In genomic region chr5:10724799-10725507, GRCh38 we compare ENCODE assay signal across 10 cellular contexts. TPM values are rescaled to one million over a fixed set of nuclear protein-coding genes. Genes with fewer than 3 reads are reported as not detected.
DNase-seq lines count a peak whose midpoint lies in the region; ATAC-seq and TF ChIP-seq lines count a peak whose summit lies in the region.
"Had no signal": no experiment of that assay in that cellular context is flagged by ENCODE, and none has a peak within 500 bp of the region (broad histone marks: within the 10 kb centered on the region; RNA-seq: fewer than 3 reads in every experiment).

No MANE protein-coding gene starts in this region.

- H3K36me3 ChIP-seq in RWPE2 (ENCODE audit: low read depth) = peaks cover 38% of the 10 kb centered on the region

- no peaks in the 10 kb centered on the region for H3K9me3 Mint-ChIP-seq in activated naive CD4-positive, alpha-beta T cell treated with anti-CD3 and anti-CD28 coated beads, Interleukin-2, amount 50 U/mL, for 72 hours
- H3K9me3 Mint-ChIP-seq: immature natural killer cell; T-helper 1 cell treated with Interleukin-12 subunit alpha and Interleukin-12 subunit beta and Interleukin-4 antibody, amounts not matched to agents 30 μg/mL and 1 μg/mL, for 36 hours had no signal

- no peak overlapping the region for H3K27ac Mint-ChIP-seq in activated naive CD4-positive, alpha-beta T cell treated with anti-CD3 and anti-CD28 coated beads, Interleukin-2, amount 50 U/mL, for 72 hours
- H3K27ac Mint-ChIP-seq: immature natural killer cell; T-helper 1 cell treated with Interleukin-12 subunit alpha and Interleukin-12 subunit beta and Interleukin-4 antibody, amounts not matched to agents 30 μg/mL and 1 μg/mL, for 36 hours had no signal

- DNase-seq in GM12864 (ENCODE audit: low read depth) (no peak), RWPE2 (ENCODE audit: low spot score) (no peak), fibroblast of villous mesenchyme (ENCODE audit: low read depth) (peak; percentile 89), renal cortical epithelial cell (ENCODE audit: low read depth) (peak; percentile 83)
- DNase-seq in activated naive CD4-positive, alpha-beta T cell treated with anti-CD3 and anti-CD28 coated beads, Interleukin-2, amount 50 U/mL, for 72 hours (ENCODE audit: low spot score in 2 of 2) = no peak
- DNase-seq: immature natural killer cell had no signal

- peaks cover 5 to 13% of the 10 kb centered on the region in 2 donors for H3K36me3 Mint-ChIP-seq in activated naive CD4-positive, alpha-beta T cell treated with anti-CD3 and anti-CD28 coated beads, Interleukin-2, amount 50 U/mL, for 72 hours

- peak overlapping the region; percentile 95 for H3K27ac ChIP-seq in RWPE2 (ENCODE audit: poor library complexity, severe bottlenecking)

- ATAC-seq in RWPE2 (ENCODE audit: low read depth) = peak; percentile 72
- ATAC-seq in activated naive CD4-positive, alpha-beta T cell treated with anti-CD3 and anti-CD28 coated beads, Interleukin-2, amount 50 U/mL, for 72 hours = no peak
- no peak for ATAC-seq in GM21528 (IDR thresholded peaks at IDR 0.05; ENCODE audit: low FRiP score, unreplicated experiment)
- no peak for ATAC-seq in HG03095 (IDR thresholded peaks at IDR 0.05; ENCODE audit: unreplicated experiment)
- no peak for ATAC-seq in GM21723 (IDR thresholded peaks at IDR 0.05; ENCODE audit: unreplicated experiment)

- no peaks in the 10 kb centered on the region for H3K9me3 ChIP-seq in RWPE2 (ENCODE audit: severe bottlenecking)

- no peaks in the 10 kb centered on the region for H3K27me3 ChIP-seq in RWPE2 (ENCODE audit: insufficient read depth, poor library complexity, severe bottlenecking)

- H3K4me1 ChIP-seq in RWPE2 (ENCODE audit: insufficient read depth, poor library complexity, severe bottlenecking) = peaks cover 48% of the 10 kb centered on the region

- TF ChIP-seq CTCF in GM12864 (IDR thresholded peaks at IDR 0.05; ENCODE audit: low read depth, low read length, missing control alignments) (peak; percentile 18), RWPE2 (IDR thresholded peaks at IDR 0.05; ENCODE audit: poor library complexity, severe bottlenecking) (peak; percentile 65), fibroblast of villous mesenchyme (IDR thresholded peaks at IDR 0.05; ENCODE audit: insufficient read depth, low read depth, low read length) (peak; percentile 35)

- H3K4me3 ChIP-seq in GM12864 (ENCODE audit: low read depth, low read length) (no peak overlapping the region), RWPE2 (ENCODE audit: severe bottlenecking) (no peak overlapping the region), fibroblast of villous mesenchyme (ENCODE audit: low read depth, low read length) (peak overlapping the region; percentile 35)

RNA-seq across cellular contexts. Expression of gene DAP, which starts 36.1 kb away (rescaled TPM):
- 43.2 TPM in 2 replicates for total RNA-seq in fibroblast of villous mesenchyme
- total RNA-seq in renal cortical epithelial cell = 42.0 and 88.9 TPM in 2 replicates
- 10 to 100 TPM; 21.9 to 37.7 TPM for total RNA-seq in activated naive CD4-positive, alpha-beta T cell treated with anti-CD3 and anti-CD28 coated beads, Interleukin-2, amount 50 U/mL, for 72 hours

Comparison
In these comparisons a context has a peak if more than half of its experiments do, and no peak if none do; other contexts are left out.
1. DNase-seq: peak in fibroblast of villous mesenchyme (single experiment) and renal cortical epithelial cell (single experiment); none in GM12864 (single experiment), RWPE2 (single experiment) and activated naive CD4-positive, alpha-beta T cell treated with anti-CD3 and anti-CD28 coated beads, Interleukin-2, amount 50 U/mL, for 72 hours (0 of 2).
2. Peak in every context shown above with its lines, with median percentiles within 50 percentile points of each other: CTCF ChIP-seq.